11 cellular contexts compared by ENCODE assay signal in the genomic region with DNA sequence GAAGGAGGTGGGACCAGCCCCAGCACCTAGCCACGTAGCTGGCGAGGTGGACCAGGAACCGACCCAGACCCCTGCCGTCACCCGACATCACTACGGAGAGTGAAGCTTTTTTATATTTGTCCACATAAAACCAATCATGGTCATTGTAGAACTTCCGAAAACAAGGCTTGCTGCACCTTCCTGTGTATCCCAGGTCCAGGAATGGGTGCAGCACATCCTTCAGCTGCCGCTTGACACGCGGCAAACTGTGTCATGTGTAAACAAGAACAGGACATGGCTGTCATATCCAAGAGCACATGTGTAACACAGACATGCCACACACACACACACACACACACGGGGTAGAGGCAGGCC. TPM values are rescaled to one million over a fixed set of nuclear protein-coding genes. Genes with fewer than 3 reads are reported as not detected.
DNase-seq lines count a peak whose midpoint lies in the region; ATAC-seq and TF ChIP-seq lines count a peak whose summit lies in the region.
"Had no signal": no experiment of that assay in that cellular context is flagged by ENCODE, and none has a peak within 500 bp of the region (broad histone marks: within the 10 kb centered on the region; RNA-seq: fewer than 3 reads in every experiment).

No MANE protein-coding gene starts in this region.

- no peak overlapping the region for H3K9ac ChIP-seq in mammary epithelial cell (ENCODE audit: insufficient read depth, low read length)
- H3K9ac ChIP-seq in SK-N-SH, result no peak overlapping the region

- H3K36me3 Mint-ChIP-seq in MCF 10A (ENCODE audit: insufficient read depth, unreplicated experiment), result peaks cover 9% of the 10 kb centered on the region
- no peaks in the 10 kb centered on the region for H3K36me3 Mint-ChIP-seq in type B pancreatic cell

- no peak for ATAC-seq in HG03045 (IDR thresholded peaks at IDR 0.05; ENCODE audit: unreplicated experiment)

- 46% methylated on average over 7 of the region's 11 CpGs for WGBS in mammary epithelial cell (ENCODE audit: low coverage, missing lambda C conversion rate)
- 19% methylated on average over 11 of the region's 11 CpGs for WGBS in SK-N-SH (ENCODE audit: low lambda C conversion rate)

- POLR2A ChIA-PET in MCF 10A (lab: Yijun Ruan, JAX) (interaction anchor here (0.6 to 1.2 kb wide), 2 partner anchors 71 to 74 kb away, joined by 3 to 5 read pairs; no protein-coding TSS in a partner anchor), SK-N-SH (lab: Yijun Ruan, JAX) (no interaction called here)

- no peaks in the 10 kb centered on the region for H4K20me1 ChIP-seq in mammary epithelial cell (ENCODE audit: insufficient read depth, low read length)
- peaks cover 11% of the 10 kb centered on the region for H4K20me1 ChIP-seq in SK-N-SH (ENCODE audit: insufficient read depth)

- H3K27me3 Mint-ChIP-seq in MCF 10A (ENCODE audit: insufficient read depth, unreplicated experiment) (peaks cover 11% of the 10 kb centered on the region), type B pancreatic cell (peaks cover 28% of the 10 kb centered on the region)

- TF ChIP-seq EP300 in SK-N-SH (IDR thresholded peaks at IDR 0.05; ENCODE audit: borderline replicate concordance in 1 of 2, low read depth in 1 of 2, low read length in 1 of 2), result no peak

- H3K36me3 ChIP-seq in mammary epithelial cell (ENCODE audit: insufficient read depth, low read length) (no peaks in the 10 kb centered on the region), SK-N-SH (replicated peaks in 1 of 2; ENCODE audit: control insufficient read depth in 1 of 2, insufficient read depth in 2 of 2, low read length in 1 of 2) (peaks cover 3 to 6% of the 10 kb centered on the region in 2 experiments)

- H3K27me3 ChIP-seq in mammary epithelial cell (ENCODE audit: insufficient read depth, low read length), result peaks cover 7% of the 10 kb centered on the region
- peaks cover 14% of the 10 kb centered on the region for H3K27me3 ChIP-seq in SK-N-SH (ENCODE audit: insufficient read depth)

- intact Hi-C loops in mammary epithelial cell (cut with micrococcal nuclease) (loop anchor here (1.0 to 2.0 kb wide), 4 partner anchors 64 to 181 kb away; no protein-coding TSS in a partner anchor), MCF 10A (cut with micrococcal nuclease) (loop anchor here (1.0 kb wide), 2 partner anchors 74 to 116 kb away; no protein-coding TSS in a partner anchor)

- H3K4me3 ChIP-seq in mammary epithelial cell (replicated peaks in 1 of 3; ENCODE audit: insufficient read depth in 1 of 3, low read depth in 2 of 3, low read length in 3 of 3) (no peak overlapping the region), SK-N-SH (ENCODE audit: low read depth in 2 of 2, low read length in 1 of 2) (peak overlapping the region in 1 of 2 experiments; percentile 56; a peak in 1 of 4 replicates), fibroblast of mammary gland (ENCODE audit: control insufficient read depth, low read depth, low read length) (no peak overlapping the region)

- TF ChIP-seq CTCF in mammary epithelial cell (conservative IDR thresholded peaks at IDR 0.05 in 1 of 2, IDR thresholded peaks at IDR 0.05 in 1 of 2; ENCODE audit: extremely low read depth in 1 of 2, insufficient read depth in 1 of 2, low read depth in 1 of 2, low read length in 2 of 2) (no peak), MCF 10A (IDR thresholded peaks at IDR 0.05; ENCODE audit: unreplicated experiment) (no peak), SK-N-SH (IDR thresholded peaks at IDR 0.05) (no peak), fibroblast of mammary gland (conservative IDR thresholded peaks at IDR 0.05; ENCODE audit: control insufficient read depth, insufficient read depth, low read depth, low read length) (no peak), type B pancreatic cell (conservative IDR thresholded peaks at IDR 0.05) (peak; percentile 57)

- CTCF ChIA-PET in mammary epithelial cell (lab: Charles Lee; ENCODE audit: low non-redundant PET) (no interaction called here), MCF 10A (lab: Yijun Ruan, JAX) (interaction anchor here (0.6 to 4.7 kb wide), 20 partner anchors 11 to 158 kb away, joined by 3 to 27 read pairs (median 4); no protein-coding TSS in a partner anchor), SK-N-SH (lab: Yijun Ruan, JAX) (interaction anchor here (0.6 to 7.5 kb wide), 28 partner anchors 11 to 181 kb away, joined by 3 to 120 read pairs (median 4); a partner anchor contains a TSS)

- H3K4me2 ChIP-seq in mammary epithelial cell (ENCODE audit: insufficient read depth, low read depth, low read length) (peak overlapping the region; percentile 78), SK-N-SH (peak overlapping the region; percentile 91; the same call in 1 of the 2 replicates)

- H3K4me3 Mint-ChIP-seq in MCF 10A (ENCODE audit: unreplicated experiment), result no peak overlapping the region
- H3K4me3 Mint-ChIP-seq in type B pancreatic cell, result peak overlapping the region; percentile 44

- no peaks in the 10 kb centered on the region for H3K9me3 Mint-ChIP-seq in MCF 10A (ENCODE audit: unreplicated experiment)
- no peaks in the 10 kb centered on the region for H3K9me3 Mint-ChIP-seq in type B pancreatic cell

- H3K27ac ChIP-seq in mammary epithelial cell (ENCODE audit: insufficient read depth, low read depth, low read length), result no peak overlapping the region
- H3K27ac ChIP-seq in SK-N-SH (ENCODE audit: low read depth in 2 of 2, low read length in 1 of 2), result no peak overlapping the region

- H3K79me2 ChIP-seq in mammary epithelial cell (ENCODE audit: insufficient read depth, low read length) (no peaks in the 10 kb centered on the region), SK-N-SH (ENCODE audit: insufficient read depth) (no peaks in the 10 kb centered on the region)

- H3K4me1 ChIP-seq in mammary epithelial cell (ENCODE audit: insufficient read depth, low read length), result peaks cover 9% of the 10 kb centered on the region
- H3K4me1 ChIP-seq in SK-N-SH (ENCODE audit: control insufficient read depth in 1 of 2, insufficient read depth in 2 of 2, low read depth in 1 of 2, low read length in 1 of 2), result peaks cover 0 to 10% of the 10 kb centered on the region in 2 experiments; a peak in 1 of 4 replicates

- H3K4me1 Mint-ChIP-seq in MCF 10A (ENCODE audit: insufficient read depth, unreplicated experiment) (no peaks in the 10 kb centered on the region), type B pancreatic cell (ENCODE audit: unreplicated experiment) (peaks cover 6% of the 10 kb centered on the region)

- H2AFZ ChIP-seq in mammary epithelial cell (ENCODE audit: low read depth, low read length), result no peak overlapping the region
- no peak overlapping the region for H2AFZ ChIP-seq in SK-N-SH (ENCODE audit: low read depth)

- dilution Hi-C loops in mammary epithelial cell (cut with HindIII; ENCODE audit: low sequenced_read_pairs), result no loop called here

- H3K9me3 ChIP-seq in mammary epithelial cell (replicated peaks; ENCODE audit: insufficient read depth, low read length), result no peaks in the 10 kb centered on the region
- H3K9me3 ChIP-seq in SK-N-SH, result no peaks in the 10 kb centered on the region

- H3F3A ChIP-seq in SK-N-SH (replicated peaks; ENCODE audit: insufficient read depth), result peaks cover 4% of the 10 kb centered on the region

- no peak for TF ChIP-seq RAD21 in SK-N-SH (IDR thresholded peaks at IDR 0.05; ENCODE audit: low read length)

- no peak overlapping the region for H3K27ac Mint-ChIP-seq in MCF 10A (ENCODE audit: low read depth, unreplicated experiment)
- H3K27ac Mint-ChIP-seq in type B pancreatic cell, result no peak overlapping the region

- in situ Hi-C loops in mammary epithelial cell (cut with MboI; ENCODE audit: low sequenced_read_pairs in 2 of 2), result no loop called here

- DNase-seq in mammary epithelial cell (peak; percentile 22), MCF 10A (ENCODE audit: unreplicated experiment) (no peak), SK-N-SH (peak; percentile 43), fibroblast of mammary gland (ENCODE audit: low read depth) (peak; percentile 19), type B pancreatic cell (ENCODE audit: extremely low spot score, unreplicated experiment) (no peak), dedifferentiated amniotic fluid mesenchymal stem cell (ENCODE audit: extremely low spot score) (no peak)
- DNase-seq in activated CD4-positive, alpha-beta T cell treated with anti-CD3 and anti-CD28 coated beads for 48 hours, result no peak

- BruUV-seq in mammary epithelial cell (replicated peaks; lab: Mats Ljungman, UMichigan), result no TSS peak
- BruUV-seq in MCF 10A (replicated peaks; lab: Mats Ljungman, UMichigan), result no TSS peak

- H3K9me2 ChIP-seq in SK-N-SH, result no peaks in the 10 kb centered on the region

RNA-seq across cellular contexts. Expression of a gene that starts 1.4 kb away (rescaled TPM):
- total RNA-seq in mammary epithelial cell, result 1 to 10 TPM in 1 of 2 donors, not detected in 1; 1.3 TPM
- 0.45 TPM for polyA plus RNA-seq in mammary epithelial cell
- not detected for polyA minus RNA-seq in mammary epithelial cell
- not detected in 2 replicates for total RNA-seq in MCF 10A (2022)
- polyA plus RNA-seq in SK-N-SH (2012; rRNA removed), result 2.7 and 5.2 TPM in 2 replicates
- polyA plus RNA-seq in SK-N-SH (2012; cell fraction: cytosol; rRNA removed), result 1.9 and 2.5 TPM in 2 replicates
- 3.3 and 8.4 TPM in 2 replicates for polyA plus RNA-seq in SK-N-SH (2012; cell fraction: nucleus; rRNA removed)
- total RNA-seq in type B pancreatic cell (ENCODE audit: low replicate concordance), result 1.1 and 1.5 TPM in 2 replicates
- total RNA-seq: HT-29, ureter had no signal

RNA-seq across cellular contexts. Expression of a gene that starts 5.2 kb away (rescaled TPM):
- total RNA-seq in mammary epithelial cell, result 1 to 10 TPM in 1 of 2 donors, not detected in 1; 1.9 TPM
- polyA plus RNA-seq in mammary epithelial cell, result 1.3 TPM
- not detected for polyA minus RNA-seq in mammary epithelial cell
- 2.2 and 2.9 TPM in 2 replicates for total RNA-seq in MCF 10A (2022)
- not detected in 2 replicates for polyA plus RNA-seq in SK-N-SH (2012; rRNA removed)
- polyA plus RNA-seq in SK-N-SH (2012; cell fraction: cytosol; rRNA removed), result not detected in 2 replicates
- polyA plus RNA-seq in SK-N-SH (2012; cell fraction: nucleus; rRNA removed), result not detected in 2 replicates
- not detected in 2 replicates for total RNA-seq in type B pancreatic cell (ENCODE audit: low replicate concordance)
- total RNA-seq: HT-29 had no signal

RNA-seq across cellular contexts. Expression of a gene that starts 9.0 kb away (rescaled TPM):
- total RNA-seq in mammary epithelial cell (not detected), MCF 10A (2022) (not detected in 2 replicates), type B pancreatic cell (ENCODE audit: low replicate concordance) (not detected in 2 replicates)
- polyA plus RNA-seq in mammary epithelial cell (not detected), SK-N-SH (2012; rRNA removed) (not detected in 2 replicates)
- polyA minus RNA-seq in mammary epithelial cell, result 2.5 TPM
- polyA plus RNA-seq in SK-N-SH (2012; cell fraction: cytosol; rRNA removed), result not detected in 2 replicates
- polyA plus RNA-seq in SK-N-SH (2012; cell fraction: nucleus; rRNA removed), result not detected in 2 replicates
- total RNA-seq: HT-29 had no signal

RNA-seq across cellular contexts. Expression of a gene that starts 15.9 kb away (rescaled TPM):
- total RNA-seq in mammary epithelial cell, result not detected
- polyA plus RNA-seq in mammary epithelial cell, result not detected
- not detected for polyA minus RNA-seq in mammary epithelial cell
- not detected in 2 replicates for total RNA-seq in MCF 10A (2022)
- polyA plus RNA-seq in SK-N-SH (2012; rRNA removed), result not detected in 2 replicates
- not detected in 2 replicates for polyA plus RNA-seq in SK-N-SH (2012; cell fraction: cytosol; rRNA removed)
- polyA plus RNA-seq in SK-N-SH (2012; cell fraction: nucleus; rRNA removed), result not detected in 2 replicates
- not detected in 2 replicates for total RNA-seq in type B pancreatic cell (ENCODE audit: low replicate concordance)
- total RNA-seq: HT-29, ureter had no signal

RNA-seq across cellular contexts. Expression of a gene that starts 29.2 kb away (rescaled TPM):
- not detected for total RNA-seq in mammary epithelial cell
- polyA plus RNA-seq in mammary epithelial cell, result not detected
- not detected for polyA minus RNA-seq in mammary epithelial cell
- total RNA-seq in MCF 10A (2022), result not detected in 2 replicates
- polyA plus RNA-seq in SK-N-SH (2012; rRNA removed), result not detected in 2 replicates
- polyA plus RNA-seq in SK-N-SH (2012; cell fraction: cytosol; rRNA removed), result not detected in 2 replicates
- not detected in 2 replicates for polyA plus RNA-seq in SK-N-SH (2012; cell fraction: nucleus; rRNA removed)
- total RNA-seq in type B pancreatic cell (ENCODE audit: low replicate concordance), result not detected in 2 replicates
- total RNA-seq: cerebellum, HT-29, ureter had no signal

Comparison
In these comparisons a context has a peak if more than half of its experiments do, and no peak if none do; other contexts are left out.
1. DNase-seq: peak in mammary epithelial cell (single experiment), SK-N-SH (single experiment) and fibroblast of mammary gland (single experiment); none in MCF 10A (single experiment), type B pancreatic cell (single experiment), activated CD4-positive, alpha-beta T cell treated with anti-CD3 and anti-CD28 coated beads for 48 hours (single experiment) and dedifferentiated amniotic fluid mesenchymal stem cell (single experiment).